In genomic region chr19:34171877-34172660, GRCh38 we compare ENCODE assay signal across 8 cellular contexts. TPM values are rescaled to one million over a fixed set of nuclear protein-coding genes. Genes with fewer than 3 reads are reported as not detected.
DNase-seq lines count a peak whose midpoint lies in the region; ATAC-seq, FAIRE-seq and TF ChIP-seq lines count a peak whose summit lies in the region.

Gene LSM14A (plus strand): TSS chr19:34172504. CDS start chr19:34172643, 139 bp downstream.

- under 1% methylated on average over 83 of the region's 83 CpGs for WGBS in A549 (ENCODE audit: missing lambda C conversion rate)

- H3K27ac Mint-ChIP-seq in WTC11 (peak within 1 kb of the TSS; percentile 100), immature natural killer cell (peak within 1 kb of the TSS; percentile 96 to 99 (median 98))

- peak; percentile 97 to 98 for DNase-seq in A549 (ENCODE audit: low read depth in 1 of 2, low spot score in 1 of 2)
- peak; percentile 92 for DNase-seq in NCI-H2196 (lab: John Stamatoyannopoulos, UW; ENCODE audit: unreplicated experiment)
- DNase-seq in WTC11 (ENCODE audit: low spot score), result peak; percentile 90
- peak; percentile 56 for DNase-seq in bronchial epithelial cell (ENCODE audit: low read depth)
- DNase-seq in immature natural killer cell, result peak; percentile 94 to 95 (median 95)
- DNase-seq in smooth muscle cell of the brain vasculature (ENCODE audit: low read depth, low spot score), result peak; percentile 71

- H3K27me3 Mint-ChIP-seq in WTC11 (ENCODE audit: low read depth) (peaks cover 3% of the 10 kb centered on the region; the same call in 1 of the 2 replicates), immature natural killer cell (ENCODE audit: low read depth in 3 of 3) (peaks cover 10 to 26% (median 14%) of the 10 kb centered on the region in 3 donors)

- peak; percentile 98 for TF ChIP-seq POLR2A in A549 (IDR thresholded peaks at IDR 0.05; ENCODE audit: low read length)

- no peak for TF ChIP-seq EP300 in A549 (IDR thresholded peaks at IDR 0.05)

- FAIRE-seq in A549 (lab: Jason Lieb, UNC) (no peak), bronchial epithelial cell (lab: Jason Lieb, UNC) (no peak)

- H3K36me3 Mint-ChIP-seq in WTC11 (peaks cover 11% of the 10 kb centered on the region), immature natural killer cell (peaks cover 0 to 7% (median 3%) of the 10 kb centered on the region in 3 donors)

- CTCF ChIA-PET in A549 (lab: Yijun Ruan, JAX), result interaction anchor here (0.6 to 2.5 kb wide), 16 partner anchors 10 to 394 kb away, joined by 3 to 14 read pairs (median 4); no protein-coding TSS in a partner anchor
- CTCF ChIA-PET in WTC11 (lab: Charles Lee), result interaction anchor here (0.6 to 1.8 kb wide), 2 partner anchors 394 to 756 kb away, joined by 3 to 5 read pairs; no protein-coding TSS in a partner anchor

- H3K4me1 Mint-ChIP-seq in WTC11 (peaks cover 35% of the 10 kb centered on the region), immature natural killer cell (peaks cover 51 to 58% of the 10 kb centered on the region in 2 donors)

- TF ChIP-seq CTCF in A549 (IDR thresholded peaks at IDR 0.05), result no peak
- no peak for TF ChIP-seq CTCF in WTC11 (IDR thresholded peaks at IDR 0.05)
- TF ChIP-seq CTCF in bronchial epithelial cell (IDR thresholded peaks at IDR 0.05; ENCODE audit: insufficient read depth, low read length, severe bottlenecking), result no peak

- POLR2A ChIA-PET in A549 (lab: Yijun Ruan, JAX) (interaction anchor here (0.6 to 3.4 kb wide), 15 partner anchors 10 to 506 kb away, joined by 3 to 21 read pairs (median 4); partner anchors contain the start of genes KCTD15 and ZNF302), WTC11 (lab: Charles Lee) (interaction anchor here (0.6 to 1.7 kb wide), 3 partner anchors 15 to 1032 kb away, joined by 3 to 4 read pairs (median 3); no protein-coding TSS in a partner anchor)

- H3K27me3 ChIP-seq in bronchial epithelial cell (ENCODE audit: control insufficient read depth, insufficient read depth, low read length), result no peaks in the 10 kb centered on the region

- peaks cover 38% of the 10 kb centered on the region for H3K4me1 ChIP-seq in A549

- peak within 1 kb of the TSS; percentile 94 to 95 for H3K27ac ChIP-seq in A549

- H3K4me3 ChIP-seq in A549 (peak within 1 kb of the TSS; percentile 67), bronchial epithelial cell (ENCODE audit: low read depth, low read length) (peak within 1 kb of the TSS; percentile 76)

- no peaks in the 10 kb centered on the region for H3K9me3 Mint-ChIP-seq in WTC11
- H3K9me3 Mint-ChIP-seq in immature natural killer cell, result no peaks in the 10 kb centered on the region

- TF ChIP-seq RAD21 in A549 (conservative IDR thresholded peaks at IDR 0.05 in 1 of 2, IDR thresholded peaks at IDR 0.05 in 1 of 2), result no peak

- ATAC-seq in A549, result peak; percentile 86 to 87
- peak; percentile 57 for ATAC-seq in GM18861 (IDR thresholded peaks at IDR 0.05; ENCODE audit: unreplicated experiment)
- ATAC-seq in HG03095 (IDR thresholded peaks at IDR 0.05; ENCODE audit: unreplicated experiment), result peak; percentile 58
- ATAC-seq in WTC11, result peak; percentile 83

- no peaks in the 10 kb centered on the region for H3K36me3 ChIP-seq in bronchial epithelial cell (ENCODE audit: control insufficient read depth, insufficient read depth, low read length)

- peak within 1 kb of the TSS; percentile 97 for H3K4me3 Mint-ChIP-seq in WTC11
- H3K4me3 Mint-ChIP-seq in immature natural killer cell, result peak within 1 kb of the TSS; percentile 89 to 99 (median 97)

- H3K4me2 ChIP-seq in A549, result peak within 1 kb of the TSS; percentile 97

- no peaks in the 10 kb centered on the region for H3K9me3 ChIP-seq in A549

TF ChIP-seq in A549, 52 proteins besides CTCF, POLR2A, EP300 and RAD21 (continues in another document):
- no peak for TF ChIP-seq NFE2L2 (conservative IDR thresholded peaks at IDR 0.05; ENCODE audit: low read length)
- peak; percentile 88 for TF ChIP-seq HMGXB4 (CRISPR knock-in tag; IDR thresholded peaks at IDR 0.05; ENCODE audit: borderline replicate concordance)
- no peak for TF ChIP-seq RCOR1 (IDR thresholded peaks at IDR 0.05; ENCODE audit: low read depth, low read length)
- TF ChIP-seq RFX5 (IDR thresholded peaks at IDR 0.05), result peak; percentile 47
- no peak for TF ChIP-seq KDM1A (IDR thresholded peaks at IDR 0.05; ENCODE audit: low read depth)
- TF ChIP-seq BHLHE40 (IDR thresholded peaks at IDR 0.05; ENCODE audit: low read depth, low read length), result no peak
- TF ChIP-seq TFCP2L1 (CRISPR knock-in tag; IDR thresholded peaks at IDR 0.05), result peak; percentile 93; the same call in 1 of the 2 replicates
- TF ChIP-seq FOXS1 (CRISPR knock-in tag; IDR thresholded peaks at IDR 0.05), result no peak
- no peak for TF ChIP-seq POLR2AphosphoS2 (conservative IDR thresholded peaks at IDR 0.05; ENCODE audit: low read length)
- TF ChIP-seq EHF (CRISPR knock-in tag; IDR thresholded peaks at IDR 0.05), result no peak
- peak; percentile 90; the same call in 1 of the 2 replicates for TF ChIP-seq TP53 (CRISPR knock-in tag; IDR thresholded peaks at IDR 0.05)
- peak; percentile 86; the same call in 1 of the 2 replicates for TF ChIP-seq HOXB5 (CRISPR knock-in tag; IDR thresholded peaks at IDR 0.05)
- TF ChIP-seq ZSCAN20 (CRISPR knock-in tag; IDR thresholded peaks at IDR 0.05), result no peak
- peak; percentile 99 for TF ChIP-seq PHF8 (IDR thresholded peaks at IDR 0.05; ENCODE audit: borderline replicate concordance, low read depth)
- no peak for TF ChIP-seq HES2 (IDR thresholded peaks at IDR 0.05)
- peak; percentile 59 for TF ChIP-seq GATA3 (IDR thresholded peaks at IDR 0.05; ENCODE audit: borderline replicate concordance)

TF ChIP-seq in WTC11, 78 proteins besides CTCF, POLR2A, EP300 and RAD21 (continues in another document):
- TF ChIP-seq E2F4 (CRISPR knock-in tag; IDR thresholded peaks at IDR 0.05; ENCODE audit: borderline replicate concordance, low read depth) (peak; percentile 51; the same call in 1 of the 2 replicates), NFE2L1 (CRISPR knock-in tag; IDR thresholded peaks at IDR 0.05) (peak; percentile 79), ELF4 (CRISPR knock-in tag; IDR thresholded peaks at IDR 0.05; ENCODE audit: low read depth) (no peak), EMX1 (CRISPR knock-in tag; IDR thresholded peaks at IDR 0.05) (0 out of 2 replicates have a peak, but pooled peaks have one; percentile 14), FOXJ3 (CRISPR knock-in tag; IDR thresholded peaks at IDR 0.05; ENCODE audit: borderline replicate concordance) (no peak), MYBL2 (CRISPR knock-in tag; IDR thresholded peaks at IDR 0.05) (peak; percentile 80), NR3C1 (CRISPR knock-in tag; conservative IDR thresholded peaks at IDR 0.05; ENCODE audit: low read depth) (0 out of 2 replicates have a peak, but pooled peaks have one; percentile 78), TEAD1 (CRISPR knock-in tag; IDR thresholded peaks at IDR 0.05) (peak; percentile 56; the same call in 1 of the 2 replicates), GABPB1 (CRISPR knock-in tag; IDR thresholded peaks at IDR 0.05) (0 out of 2 replicates have a peak, but pooled peaks have one; percentile 33), ZNF317 (CRISPR knock-in tag; IDR thresholded peaks at IDR 0.05; ENCODE audit: borderline replicate concordance, low read depth) (no peak), CREM (CRISPR knock-in tag; IDR thresholded peaks at IDR 0.05) (0 out of 2 replicates have a peak, but pooled peaks have one; percentile 61), FOXP1 (CRISPR knock-in tag; IDR thresholded peaks at IDR 0.05; ENCODE audit: borderline replicate concordance) (peak; percentile 72; the same call in 1 of the 2 replicates), IRF2 (CRISPR knock-in tag; IDR thresholded peaks at IDR 0.05; ENCODE audit: borderline replicate concordance, low read depth) (0 out of 2 replicates have a peak, but pooled peaks have one; percentile 62), NFYB (CRISPR knock-in tag; conservative IDR thresholded peaks at IDR 0.05; ENCODE audit: low read depth) (peak; percentile 36), ATF1 (CRISPR knock-in tag; IDR thresholded peaks at IDR 0.05) (0 out of 2 replicates have a peak, but pooled peaks have one; percentile 12), TP53 (CRISPR knock-in tag; IDR thresholded peaks at IDR 0.05) (0 out of 2 replicates have a peak, but pooled peaks have one; percentile 73), SP1 (CRISPR knock-in tag; conservative IDR thresholded peaks at IDR 0.05) (peak; percentile 70), ZBTB21 (CRISPR knock-in tag; IDR thresholded peaks at IDR 0.05; ENCODE audit: borderline replicate concordance) (0 out of 2 replicates have a peak, but pooled peaks have one; percentile 17), IRF1 (CRISPR knock-in tag; IDR thresholded peaks at IDR 0.05) (0 out of 2 replicates have a peak, but pooled peaks have one; percentile 15)

RNA-seq across cellular contexts. Expression of gene LSM14A, which starts in this region (rescaled TPM):
- 264 and 278 TPM in 2 replicates for polyA plus RNA-seq in A549 (2011; rRNA removed)
- 272 and 304 TPM in 2 replicates for polyA plus RNA-seq in A549 (2012; cell fraction: cytosol; rRNA removed)
- polyA plus RNA-seq in A549 (2012; cell fraction: nucleus; rRNA removed), result 99.0 and 113 TPM in 2 replicates
- 227 to 253 TPM (median 241 TPM) in 3 replicates for polyA plus RNA-seq in A549 (2017; fragmentation: RNase III; extraction: RNeasy Plus Mini Kit Qiagen cat#74134 plus additional on column Dnase treatment)
- polyA minus RNA-seq in A549 (2011; rRNA and poly(A)+ RNA removed), result 269 and 305 TPM in 2 replicates
- 161 to 178 TPM (median 173 TPM) in 3 replicates for total RNA-seq in WTC11 (2021)
- 86.1 and 142 TPM in 2 replicates for total RNA-seq in bronchial epithelial cell
- polyA plus RNA-seq in immature natural killer cell, result 100 to 1,000 TPM; 120 to 175 (median 157) TPM

Comparison
In these comparisons a context has a peak if more than half of its experiments do, and no peak if none do; other contexts are left out.
1. Peak in every context shown above with its lines: DNase-seq, ATAC-seq, H3K4me3 ChIP-seq and H3K27ac ChIP-seq.